In genomic region chr7:135771961-135772638, GRCh38 we compare ENCODE assay signal across 12 cellular contexts. TPM values are rescaled to one million over a fixed set of nuclear protein-coding genes. Genes with fewer than 3 reads are reported as not detected.
DNase-seq lines count a peak whose midpoint lies in the region; TF ChIP-seq lines count a peak whose summit lies in the region.
"Had no signal": no experiment of that assay in that cellular context is flagged by ENCODE, and none has a peak within 500 bp of the region (broad histone marks: within the 10 kb centered on the region; RNA-seq: fewer than 3 reads in every experiment).

No MANE protein-coding gene starts in this region.

- no peak overlapping the region for H2AK5ac ChIP-seq in mesendoderm (ENCODE audit: low read length)

- no peak overlapping the region for H3K27ac ChIP-seq in mammary epithelial cell (ENCODE audit: insufficient read depth, low read depth, low read length)
- no peak overlapping the region for H3K27ac ChIP-seq in mesendoderm (ENCODE audit: low read depth, low read length)
- H3K27ac ChIP-seq: SK-N-MC had no signal

- H3K27me3 ChIP-seq in mammary epithelial cell (ENCODE audit: insufficient read depth, low read length) = no peaks in the 10 kb centered on the region
- H3K27me3 ChIP-seq in mesendoderm (ENCODE audit: insufficient read depth, low read length, poor library complexity) = peaks cover 1% of the 10 kb centered on the region

- 80% methylated on average over 4 of the region's 4 CpGs for WGBS in mammary epithelial cell (ENCODE audit: low coverage, missing lambda C conversion rate)
- no CpG with 5 or more reads among the region's 4 CpGs for WGBS in mesendoderm (ENCODE audit: extremely low coverage, insufficient coverage, low lambda C conversion rate)

- no peak overlapping the region for H4K5ac ChIP-seq in mesendoderm (ENCODE audit: low read length)

- no TSS peak for BruUV-seq in mammary epithelial cell (replicated peaks; lab: Mats Ljungman, UMichigan)

- H2BK120ac ChIP-seq in mesendoderm (ENCODE audit: low read depth, low read length) = no peak overlapping the region

- no peak overlapping the region for H3K18ac ChIP-seq in mesendoderm (ENCODE audit: low read length)

- DNase-seq in DMS53 (lab: John Stamatoyannopoulos, UW) = peak; percentile 52
- peak; percentile 88 for DNase-seq in M059J (ENCODE audit: low read depth)
- peak; percentile 61 for DNase-seq in mammary epithelial cell
- peak; percentile 46 for DNase-seq in mesendoderm
- DNase-seq in GDM1 (lab: John Stamatoyannopoulos, UW) = no peak
- DNase-seq in kidney glomerular epithelial cell (lab: John Stamatoyannopoulos, UW) = no peak
- no peak for DNase-seq in DMS153 treated with DMSO at 0.1 percent for 48 hours (lab: John Stamatoyannopoulos, UW; ENCODE audit: unreplicated experiment)
- no peak for DNase-seq in cerebellar cortex (ENCODE audit: low spot score)
- DNase-seq: activated CD8-positive, alpha-beta memory T cell treated with anti-CD3 and anti-CD28 coated beads, Interleukin-2, amount 50 U/mL, for 4 hours; NCI-H2029 had no signal

- H4K20me1 ChIP-seq in mammary epithelial cell (ENCODE audit: insufficient read depth, low read length) = no peaks in the 10 kb centered on the region

- intact Hi-C loops in mammary epithelial cell (cut with micrococcal nuclease) = no loop called here

- H2BK5ac ChIP-seq in mesendoderm (ENCODE audit: low read length) = no peak overlapping the region

- TF ChIP-seq CTCF in mammary epithelial cell (conservative IDR thresholded peaks at IDR 0.05 in 1 of 2, IDR thresholded peaks at IDR 0.05 in 1 of 2; ENCODE audit: extremely low read depth in 1 of 2, insufficient read depth in 1 of 2, low read depth in 1 of 2, low read length in 2 of 2) = no peak

- H3K4me3 ChIP-seq in mammary epithelial cell (replicated peaks in 1 of 3; ENCODE audit: insufficient read depth in 1 of 3, low read depth in 2 of 3, low read length in 3 of 3) (no peak overlapping the region), mesendoderm (ENCODE audit: low read length) (no peak overlapping the region)
- H3K4me3 ChIP-seq: SK-N-MC had no signal

- H2BK15ac ChIP-seq in mesendoderm (replicated peaks; ENCODE audit: low read depth) = no peak overlapping the region

- H3K9me3 ChIP-seq in mammary epithelial cell (replicated peaks; ENCODE audit: insufficient read depth, low read length) = no peaks in the 10 kb centered on the region

- CTCF ChIA-PET in mammary epithelial cell (lab: Charles Lee; ENCODE audit: low non-redundant PET) = no interaction called here

- in situ Hi-C loops in mammary epithelial cell (cut with MboI; ENCODE audit: low sequenced_read_pairs in 2 of 2) = no loop called here

- H3K56ac ChIP-seq in mesendoderm (ENCODE audit: low read length) = peak overlapping the region; percentile 34

- H3K4me2 ChIP-seq in mammary epithelial cell (ENCODE audit: insufficient read depth, low read depth, low read length) (no peak overlapping the region), mesendoderm (ENCODE audit: low read length) (no peak overlapping the region)

- H3K4me1 ChIP-seq in mammary epithelial cell (ENCODE audit: insufficient read depth, low read length) (peaks cover 4% of the 10 kb centered on the region), mesendoderm (ENCODE audit: control insufficient read depth, low read depth, low read length) (peaks cover 3% of the 10 kb centered on the region)

- H3K4ac ChIP-seq in mesendoderm (ENCODE audit: low read depth, low read length) = peak overlapping the region; percentile 6

- dilution Hi-C loops in mammary epithelial cell (cut with HindIII; ENCODE audit: low sequenced_read_pairs) = no loop called here

- no peaks in the 10 kb centered on the region for H3K79me2 ChIP-seq in mammary epithelial cell (ENCODE audit: insufficient read depth, low read length)
- H3K79me2 ChIP-seq in mesendoderm (ENCODE audit: control insufficient read depth, insufficient read depth, low read length) = no peaks in the 10 kb centered on the region

- no peak overlapping the region for H3K23ac ChIP-seq in mesendoderm (ENCODE audit: low read length)

- H3K79me1 ChIP-seq in mesendoderm (ENCODE audit: low read length) = no peaks in the 10 kb centered on the region

- no peak overlapping the region for H4K8ac ChIP-seq in mesendoderm (ENCODE audit: low read depth, low read length)

- H3K36me3 ChIP-seq in mammary epithelial cell (ENCODE audit: insufficient read depth, low read length) (no peaks in the 10 kb centered on the region), mesendoderm (ENCODE audit: control insufficient read depth, insufficient read depth, low read length) (no peaks in the 10 kb centered on the region)

- H3K9ac ChIP-seq in mammary epithelial cell (ENCODE audit: insufficient read depth, low read length) (no peak overlapping the region), mesendoderm (ENCODE audit: low read length) (no peak overlapping the region)

- H2AFZ ChIP-seq in mammary epithelial cell (ENCODE audit: low read depth, low read length) = peak overlapping the region; percentile 29

RNA-seq across cellular contexts. Expression of gene FAM180A, which starts 23.5 kb away (rescaled TPM):
- total RNA-seq in M059J (2014; rRNA removed; shearing (Covaris generic)) = 1.9 and 3.4 TPM in 2 replicates
- total RNA-seq in mammary epithelial cell = not detected
- not detected for polyA plus RNA-seq in mammary epithelial cell
- not detected for polyA minus RNA-seq in mammary epithelial cell
- not detected for polyA plus RNA-seq in mesendoderm (2013, experiment 1 of 2)
- polyA plus RNA-seq in mesendoderm (2013, experiment 2 of 2) = not detected
- total RNA-seq: cerebellum had no signal

RNA-seq across cellular contexts. Expression of gene SLC13A4, which starts 44.1 kb away (rescaled TPM):
- 0.52 TPM in 1 of 2 replicates, not detected in the other for total RNA-seq in M059J (2014; rRNA removed; shearing (Covaris generic))
- not detected for total RNA-seq in mammary epithelial cell
- polyA plus RNA-seq in mammary epithelial cell = 0.06 TPM
- polyA minus RNA-seq in mammary epithelial cell = not detected
- polyA plus RNA-seq in mesendoderm (2013, experiment 1 of 2) = 2.7 TPM
- polyA plus RNA-seq in mesendoderm (2013, experiment 2 of 2) = 2.5 TPM

Comparison
In these comparisons a context has a peak if more than half of its experiments do, and no peak if none do; other contexts are left out.
1. DNase-seq: peak in DMS53 (single experiment), M059J (single experiment), mammary epithelial cell (single experiment) and mesendoderm (single experiment); none in GDM1 (single experiment), kidney glomerular epithelial cell (single experiment), DMS153 treated with DMSO at 0.1 percent for 48 hours (single experiment) and cerebellar cortex (single experiment).